In genomic region chr1:180343931-180344406, GRCh38 we compare ENCODE assay signal across 9 cellular contexts.
DNase-seq lines count a peak whose midpoint lies in the region; ATAC-seq and TF ChIP-seq lines count a peak whose summit lies in the region.
"Had no signal": no experiment of that assay in that cellular context is flagged by ENCODE, and none has a peak within 500 bp of the region (broad histone marks: within the 10 kb centered on the region; RNA-seq: fewer than 3 reads in every experiment).

No MANE protein-coding gene starts in this region.

- no peaks in the 10 kb centered on the region for H3K36me3 ChIP-seq in WERI-Rb-1
- H3K36me3 ChIP-seq: upper lobe of left lung had no signal

- H3K9me3 ChIP-seq in WERI-Rb-1 (ENCODE audit: severe bottlenecking): peaks cover 2% of the 10 kb centered on the region
- H3K9me3 ChIP-seq: upper lobe of left lung had no signal

- DNase-seq in EL (peak; percentile 23), NCI-H2196 (lab: John Stamatoyannopoulos, UW; ENCODE audit: unreplicated experiment) (peak; percentile 78), dedifferentiated amniotic fluid mesenchymal stem cell (ENCODE audit: extremely low spot score) (peak; percentile 32), WERI-Rb-1 (no peak), activated gamma-delta T cell (lab: John Stamatoyannopoulos, UW) (no peak)
- no peak for DNase-seq in activated CD8-positive, alpha-beta memory T cell treated with anti-CD3 and anti-CD28 coated beads, Interleukin-2, amount 50 U/mL, for 4 hours

- H3K4me3 ChIP-seq in WERI-Rb-1 (ENCODE audit: low read depth, low read length): no peak overlapping the region
- H3K4me3 ChIP-seq: upper lobe of left lung had no signal

- H3K27ac ChIP-seq in WERI-Rb-1: no peak overlapping the region
- H3K27ac ChIP-seq: upper lobe of left lung had no signal

- ATAC-seq in HG03064 (IDR thresholded peaks at IDR 0.05; ENCODE audit: low read depth, unreplicated experiment) (peak; percentile 66), HG03520 (IDR thresholded peaks at IDR 0.05; ENCODE audit: unreplicated experiment) (no peak)

- TF ChIP-seq CTCF in WERI-Rb-1 (IDR thresholded peaks at IDR 0.05; ENCODE audit: low read depth, low read length): no peak

- H3K27me3 ChIP-seq in WERI-Rb-1 (ENCODE audit: insufficient read depth, low read depth, severe bottlenecking): no peaks in the 10 kb centered on the region
- H3K27me3 ChIP-seq: upper lobe of left lung had no signal

Comparison
In these comparisons a context has a peak if more than half of its experiments do, and no peak if none do; other contexts are left out.
1. DNase-seq: peak in EL (single experiment), NCI-H2196 (single experiment) and dedifferentiated amniotic fluid mesenchymal stem cell (single experiment); none in activated CD8-positive, alpha-beta memory T cell treated with anti-CD3 and anti-CD28 coated beads, Interleukin-2, amount 50 U/mL, for 4 hours (single experiment), WERI-Rb-1 (single experiment) and activated gamma-delta T cell (single experiment).